ENCODE assay signal across 17 cellular contexts in the genomic region with DNA sequence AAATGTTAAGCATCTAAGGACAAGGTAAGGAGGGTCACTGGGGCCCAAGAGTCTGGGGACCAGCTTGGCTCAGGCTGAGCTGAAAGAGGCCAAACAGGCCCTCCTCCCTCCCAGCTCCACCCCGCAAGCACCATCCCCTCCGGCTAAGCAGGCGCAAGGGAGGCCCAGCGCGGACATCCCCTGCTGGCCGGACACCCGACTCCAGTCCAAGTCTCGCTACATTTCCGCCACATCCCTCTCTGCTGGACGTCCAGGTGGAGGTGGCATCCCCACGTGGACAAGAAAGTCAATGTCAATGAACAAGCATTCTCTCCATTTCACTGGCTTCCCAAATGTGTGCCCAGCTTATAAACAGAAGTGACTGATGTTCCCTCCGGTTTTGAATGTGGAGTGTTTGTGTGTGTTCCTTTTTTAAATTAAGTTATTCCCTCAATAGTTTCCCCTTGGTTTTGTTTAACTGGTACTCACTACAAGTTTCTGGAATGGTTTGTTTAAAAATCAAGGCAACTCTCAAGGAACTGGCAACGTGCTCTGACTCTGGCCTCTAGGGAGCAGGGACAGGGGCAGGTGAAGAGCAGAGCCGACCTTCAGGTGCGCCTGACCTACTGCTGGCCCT.
"Had no signal": no experiment of that assay in that cellular context is flagged by ENCODE, and none has a peak within 500 bp of the region (broad histone marks: within the 10 kb centered on the region; RNA-seq: fewer than 3 reads in every experiment).

No MANE protein-coding gene starts in this region.

- H3K36me3 Mint-ChIP-seq: activated naive CD8-positive, alpha-beta T cell had no signal

- H3K27ac ChIP-seq: brain microvascular endothelial cell, upper lobe of left lung, WERI-Rb-1 had no signal

- H3K4me1 Mint-ChIP-seq: endodermal cell had no signal

- DNase-seq: activated CD4-positive, alpha-beta T cell treated with anti-CD3 and anti-CD28 coated beads, Interleukin-2, amount 50 U/mL, for 48 hours; activated gamma-delta T cell; activated T-cell treated with anti-CD3 and anti-CD28 coated beads, Interleukin-2, amount 50 U/mL, for 4 hours; amniotic stem cell; brain microvascular endothelial cell; cerebellar nuclear complex; erythroblast; gastrocnemius medialis; heart right ventricle; left colon; nucleus accumbens; WERI-Rb-1 had no signal

- H3K9me3 ChIP-seq: gastrocnemius medialis, heart right ventricle, upper lobe of left lung had no signal

- ATAC-seq: activated T-cell treated with anti-CD3 and anti-CD28 coated beads, Interleukin-2, amount 50 U/mL, for 4 hours; gastrocnemius medialis; heart right ventricle; left colon; SK-N-SH treated with all-trans-retinoic acid at 6 μM for 48 hours had no signal

- H3K4me3 Mint-ChIP-seq: activated naive CD8-positive, alpha-beta T cell; activated T-cell treated with anti-CD3 and anti-CD28 coated beads, Interleukin-2, amount 50 U/mL, for 4 hours; endodermal cell; stimulated activated naive CD8-positive, alpha-beta T cell treated with anti-CD3 and anti-CD28 coated beads, Interleukin-15, Interleukin-2, amounts not matched to agents 100 ng/mL and 50 ng/mL, for 24 hours had no signal

- H3K27me3 Mint-ChIP-seq: activated naive CD8-positive, alpha-beta T cell; stimulated activated naive CD8-positive, alpha-beta T cell treated with anti-CD3 and anti-CD28 coated beads, Interleukin-15, Interleukin-2, amounts not matched to agents 100 ng/mL and 50 ng/mL, for 24 hours had no signal

- H3K27ac Mint-ChIP-seq: endodermal cell; stimulated activated naive CD8-positive, alpha-beta T cell treated with anti-CD3 and anti-CD28 coated beads, Interleukin-15, Interleukin-2, amounts not matched to agents 100 ng/mL and 50 ng/mL, for 24 hours had no signal

- H3K4me3 ChIP-seq: gastrocnemius medialis, heart right ventricle, upper lobe of left lung had no signal

- H3K27me3 ChIP-seq: brain microvascular endothelial cell, gastrocnemius medialis, heart right ventricle, upper lobe of left lung had no signal

- H3K9me3 Mint-ChIP-seq: activated T-cell treated with anti-CD3 and anti-CD28 coated beads, Interleukin-2, amount 50 U/mL, for 4 hours; endodermal cell; stimulated activated naive CD8-positive, alpha-beta T cell treated with anti-CD3 and anti-CD28 coated beads, Interleukin-15, Interleukin-2, amounts not matched to agents 100 ng/mL and 50 ng/mL, for 24 hours had no signal
